ENCODE assay signal across 1 cellular context in the genomic region with DNA sequence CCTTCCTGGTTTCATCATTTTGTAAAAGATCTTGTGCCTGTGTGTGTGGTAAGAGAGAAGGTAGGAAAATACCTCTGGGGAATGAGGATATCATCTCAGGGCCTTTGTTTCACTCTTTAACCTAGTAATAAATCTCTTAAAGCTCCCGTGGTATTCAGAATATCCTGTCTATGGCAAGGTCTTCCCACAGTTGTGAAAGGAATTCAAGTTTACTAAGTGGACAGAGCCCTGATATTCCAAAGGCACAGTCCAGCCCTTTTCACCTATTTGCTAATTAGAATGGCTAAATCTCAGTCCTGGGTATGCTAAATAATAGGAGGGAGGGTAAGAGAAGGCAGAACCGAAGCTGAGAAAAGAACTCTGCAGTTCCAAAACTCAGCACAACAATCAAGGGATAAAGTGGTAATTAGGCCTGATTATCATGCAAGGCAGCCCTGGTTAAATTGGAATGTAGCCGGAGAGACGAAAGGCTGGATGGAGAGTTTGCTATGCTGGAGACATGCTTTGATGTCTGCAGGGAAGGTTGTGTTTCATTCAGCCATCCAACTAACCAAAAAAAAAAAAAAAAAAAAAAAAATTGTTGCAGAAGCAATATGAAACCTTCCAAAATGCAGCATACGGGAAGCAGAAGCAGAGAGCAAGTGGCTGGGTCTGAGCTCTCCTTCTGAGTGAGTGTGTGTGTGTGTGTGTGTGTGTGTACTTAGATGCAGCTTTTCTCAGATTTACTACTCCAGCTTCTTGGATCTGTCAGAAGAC.
A peak's percentile ranks its signal among the peaks of the same experiment; 100 is the strongest.
TF ChIP-seq lines count a peak whose summit lies in the region.

No MANE protein-coding gene starts in this region.

TF ChIP-seq in HEK293, 187 proteins besides CTCF, POLR2A, EP300 and RAD21 (continued from another document):
- TF ChIP-seq, protein P1, sequence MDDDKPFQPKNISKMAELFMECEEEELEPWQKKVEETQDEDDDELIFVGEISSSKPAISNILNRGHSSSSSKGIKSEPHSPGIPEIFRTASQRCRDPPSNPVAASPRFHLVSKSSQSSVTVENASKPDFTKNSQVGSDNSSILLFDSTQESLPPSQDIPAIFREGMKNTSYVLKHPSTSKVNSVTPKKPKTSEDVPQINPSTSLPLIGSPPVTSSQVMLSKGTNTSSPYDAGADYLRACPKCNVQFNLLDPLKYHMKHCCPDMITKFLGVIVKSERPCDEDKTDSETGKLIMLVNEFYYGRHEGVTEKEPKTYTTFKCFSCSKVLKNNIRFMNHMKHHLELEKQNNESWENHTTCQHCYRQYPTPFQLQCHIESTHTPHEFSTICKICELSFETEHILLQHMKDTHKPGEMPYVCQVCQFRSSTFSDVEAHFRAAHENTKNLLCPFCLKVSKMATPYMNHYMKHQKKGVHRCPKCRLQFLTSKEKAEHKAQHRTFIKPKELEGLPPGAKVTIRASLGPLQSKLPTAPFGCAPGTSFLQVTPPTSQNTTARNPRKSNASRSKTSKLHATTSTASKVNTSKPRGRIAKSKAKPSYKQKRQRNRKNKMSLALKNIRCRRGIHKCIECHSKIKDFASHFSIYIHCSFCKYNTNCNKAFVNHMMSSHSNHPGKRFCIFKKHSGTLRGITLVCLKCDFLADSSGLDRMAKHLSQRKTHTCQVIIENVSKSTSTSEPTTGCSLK (tag by site-specific recombination; IDR thresholded peaks at IDR 0.05): no peak
- peak; percentile 100 for TF ChIP-seq ZNF2 (tag by site-specific recombination; IDR thresholded peaks at IDR 0.05)
- TF ChIP-seq, protein P2, sequence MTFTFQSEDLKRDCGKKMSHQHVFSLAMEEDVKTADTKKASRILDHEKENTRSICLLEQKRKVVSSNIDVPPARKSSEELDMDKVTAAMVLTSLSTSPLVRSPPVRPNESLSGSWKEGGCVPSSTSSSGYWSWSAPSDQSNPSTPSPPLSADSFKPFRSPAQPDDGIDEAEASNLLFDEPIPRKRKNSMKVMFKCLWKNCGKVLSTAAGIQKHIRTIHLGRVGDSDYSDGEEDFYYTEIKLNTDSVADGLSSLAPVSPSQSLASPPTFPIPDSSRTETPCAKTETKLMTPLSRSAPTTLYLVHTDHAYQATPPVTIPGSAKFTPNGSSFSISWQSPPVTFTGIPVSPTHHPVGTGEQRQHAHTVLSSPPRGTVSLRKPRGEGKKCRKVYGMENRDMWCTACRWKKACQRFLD (tag by site-specific recombination; IDR thresholded peaks at IDR 0.05): no peak
- TF ChIP-seq GLIS1 (tag by site-specific recombination; IDR thresholded peaks at IDR 0.05): no peak
- no peak for TF ChIP-seq ZNF660 (tag by site-specific recombination; IDR thresholded peaks at IDR 0.05)
- TF ChIP-seq ZSCAN4 (tag by site-specific recombination; IDR thresholded peaks at IDR 0.05): peak; percentile 62
- TF ChIP-seq ZNF639 (tag by site-specific recombination; IDR thresholded peaks at IDR 0.05): no peak
- TF ChIP-seq BCL11A (tag by site-specific recombination; IDR thresholded peaks at IDR 0.05; ENCODE audit: low read depth): no peak
- no peak for TF ChIP-seq BCL6B (tag by site-specific recombination; IDR thresholded peaks at IDR 0.05)
- no peak for TF ChIP-seq ZFP37 (tag by site-specific recombination; IDR thresholded peaks at IDR 0.05)
- no peak for TF ChIP-seq ZNF623 (tag by site-specific recombination; IDR thresholded peaks at IDR 0.05)
- no peak for TF ChIP-seq SETDB1 (IDR thresholded peaks at IDR 0.05; ENCODE audit: insufficient read length, low read length)
- TF ChIP-seq ZSCAN16 (tag by site-specific recombination; IDR thresholded peaks at IDR 0.05): no peak
- no peak for TF ChIP-seq ZBTB1 (tag by site-specific recombination; IDR thresholded peaks at IDR 0.05)
- TF ChIP-seq ZEB2 (tag by site-specific recombination; IDR thresholded peaks at IDR 0.05): no peak
- TF ChIP-seq TCF7L2 (IDR thresholded peaks at IDR 0.05; ENCODE audit: borderline replicate concordance, low read depth, low read length): peak; percentile 17; the same call in 1 of the 2 replicates
- no peak for TF ChIP-seq ZBTB21 (tag by site-specific recombination; IDR thresholded peaks at IDR 0.05)
- TF ChIP-seq ZNF292 (tag by site-specific recombination; IDR thresholded peaks at IDR 0.05; ENCODE audit: borderline replicate concordance, low read depth): no peak
- TF ChIP-seq, protein P3, sequence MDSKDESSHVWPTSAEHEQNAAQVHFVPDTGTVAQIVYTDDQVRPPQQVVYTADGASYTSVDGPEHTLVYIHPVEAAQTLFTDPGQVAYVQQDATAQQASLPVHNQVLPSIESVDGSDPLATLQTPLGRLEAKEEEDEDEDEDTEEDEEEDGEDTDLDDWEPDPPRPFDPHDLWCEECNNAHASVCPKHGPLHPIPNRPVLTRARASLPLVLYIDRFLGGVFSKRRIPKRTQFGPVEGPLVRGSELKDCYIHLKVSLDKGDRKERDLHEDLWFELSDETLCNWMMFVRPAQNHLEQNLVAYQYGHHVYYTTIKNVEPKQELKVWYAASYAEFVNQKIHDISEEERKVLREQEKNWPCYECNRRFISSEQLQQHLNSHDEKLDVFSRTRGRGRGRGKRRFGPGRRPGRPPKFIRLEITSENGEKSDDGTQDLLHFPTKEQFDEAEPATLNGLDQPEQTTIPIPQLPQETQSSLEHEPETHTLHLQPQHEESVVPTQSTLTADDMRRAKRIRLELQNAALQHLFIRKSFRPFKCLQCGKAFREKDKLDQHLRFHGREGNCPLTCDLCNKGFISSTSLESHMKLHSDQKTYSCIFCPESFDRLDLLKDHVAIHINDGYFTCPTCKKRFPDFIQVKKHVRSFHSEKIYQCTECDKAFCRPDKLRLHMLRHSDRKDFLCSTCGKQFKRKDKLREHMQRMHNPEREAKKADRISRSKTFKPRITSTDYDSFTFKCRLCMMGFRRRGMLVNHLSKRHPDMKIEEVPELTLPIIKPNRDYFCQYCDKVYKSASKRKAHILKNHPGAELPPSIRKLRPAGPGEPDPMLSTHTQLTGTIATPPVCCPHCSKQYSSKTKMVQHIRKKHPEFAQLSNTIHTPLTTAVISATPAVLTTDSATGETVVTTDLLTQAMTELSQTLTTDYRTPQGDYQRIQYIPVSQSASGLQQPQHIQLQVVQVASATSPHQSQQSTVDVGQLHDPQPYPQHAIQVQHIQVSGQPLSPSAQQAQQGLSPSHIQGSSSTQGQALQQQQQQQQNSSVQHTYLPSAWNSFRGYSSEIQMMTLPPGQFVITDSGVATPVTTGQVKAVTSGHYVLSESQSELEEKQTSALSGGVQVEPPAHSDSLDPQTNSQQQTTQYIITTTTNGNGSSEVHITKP (tag by site-specific recombination; IDR thresholded peaks at IDR 0.05): peak; percentile 32; the same call in 1 of the 2 replicates
- no peak for TF ChIP-seq KLF10 (tag by site-specific recombination; IDR thresholded peaks at IDR 0.05)
TF ChIP-seq in HEK293: peak in this region for 8.
